15 cellular contexts compared by ENCODE assay signal in the genomic region with DNA sequence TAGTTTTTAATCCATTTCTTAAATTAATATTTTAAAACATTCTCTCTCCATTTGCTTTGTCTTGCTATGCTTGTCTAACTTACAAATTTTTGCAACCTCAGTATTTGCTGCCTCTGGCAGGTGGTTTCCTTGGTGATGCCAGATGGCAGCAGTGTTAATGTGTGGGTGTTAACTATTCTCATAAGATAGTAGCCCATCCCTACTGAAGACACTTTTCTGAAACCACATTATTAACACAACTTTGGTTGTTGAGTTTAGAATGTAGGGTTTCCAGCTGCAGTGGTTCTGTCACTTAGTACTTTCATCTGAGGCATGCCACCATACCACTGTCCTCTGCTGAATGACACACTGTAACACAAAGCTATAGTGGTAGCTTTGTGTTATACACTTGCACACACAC.
DNase-seq lines count a peak whose midpoint lies in the region; ATAC-seq and TF ChIP-seq lines count a peak whose summit lies in the region.
"Had no signal": no experiment of that assay in that cellular context is flagged by ENCODE, and none has a peak within 500 bp of the region (broad histone marks: within the 10 kb centered on the region; RNA-seq: fewer than 3 reads in every experiment).

No MANE protein-coding gene starts in this region.

- H3K36me3 ChIP-seq in esophagus muscularis mucosa, result no peaks in the 10 kb centered on the region
- H3K36me3 ChIP-seq: BLaER1, left lung, SJSA1 had no signal

- no peaks in the 10 kb centered on the region for H3K27me3 Mint-ChIP-seq in central memory CD8-positive, alpha-beta T cell
- peaks cover 7% of the 10 kb centered on the region for H3K27me3 Mint-ChIP-seq in activated T-helper 2 cell treated with anti-CD3 and anti-CD28 coated beads, Interferon-gamma antibody, Interleukin-2, Interleukin-4, amounts not matched to agents 10 μg/mL and 5 μg/mL and 100 μg/mL, durations not matched to agents 14 hours and 24 hours and 36 hours (ENCODE audit: low read depth)

- H3K4me3 Mint-ChIP-seq in central memory CD8-positive, alpha-beta T cell, result no peak overlapping the region
- no peak overlapping the region for H3K4me3 Mint-ChIP-seq in activated T-helper 2 cell treated with anti-CD3 and anti-CD28 coated beads, Interferon-gamma antibody, Interleukin-2, Interleukin-4, amounts not matched to agents 10 μg/mL and 5 μg/mL and 100 μg/mL, durations not matched to agents 14 hours and 24 hours and 36 hours (ENCODE audit: low read depth)
- H3K4me3 Mint-ChIP-seq: activated naive CD8-positive, alpha-beta T cell had no signal

- H3K27me3 ChIP-seq in esophagus muscularis mucosa, result no peaks in the 10 kb centered on the region
- H3K27me3 ChIP-seq: BLaER1, left lung, SJSA1 had no signal

- no peak for TF ChIP-seq CTCF in esophagus muscularis mucosa (IDR thresholded peaks at IDR 0.05)

- H3K4me3 ChIP-seq in esophagus muscularis mucosa, result no peak overlapping the region
- H3K4me3 ChIP-seq: BLaER1, left lung, SJSA1 had no signal

- intact Hi-C loops in activated T-helper 2 cell treated with anti-CD3 and anti-CD28 coated beads, Interferon-gamma antibody, Interleukin-2, Interleukin-4, amounts not matched to agents 10 μg/mL and 5 μg/mL and 100 μg/mL, durations not matched to agents 14 hours and 24 hours and 36 hours (cut with micrococcal nuclease), result no loop called here
- intact Hi-C loops in esophagus muscularis mucosa (cut with DNase I), result no loop called here

- peak; percentile 89 for ATAC-seq in GM18868 (IDR thresholded peaks at IDR 0.05; ENCODE audit: unreplicated experiment)
- peak; percentile 69 for ATAC-seq in GM21529 (IDR thresholded peaks at IDR 0.05; ENCODE audit: unreplicated experiment)
- ATAC-seq in HG03280 (IDR thresholded peaks at IDR 0.05; ENCODE audit: unreplicated experiment), result peak; percentile 78
- peak; percentile 82 for ATAC-seq in central memory CD8-positive, alpha-beta T cell (replicated peaks; ENCODE audit: extremely low read depth, poor library complexity, severe bottlenecking)
- ATAC-seq: left lung had no signal

- H3K4me1 Mint-ChIP-seq in central memory CD8-positive, alpha-beta T cell, result no peaks in the 10 kb centered on the region
- H3K4me1 Mint-ChIP-seq in activated T-helper 2 cell treated with anti-CD3 and anti-CD28 coated beads, Interferon-gamma antibody, Interleukin-2, Interleukin-4, amounts not matched to agents 10 μg/mL and 5 μg/mL and 100 μg/mL, durations not matched to agents 14 hours and 24 hours and 36 hours (ENCODE audit: low read depth), result no peaks in the 10 kb centered on the region

- H3K9me3 Mint-ChIP-seq in central memory CD8-positive, alpha-beta T cell, result no peaks in the 10 kb centered on the region
- no peaks in the 10 kb centered on the region for H3K9me3 Mint-ChIP-seq in activated T-helper 2 cell treated with anti-CD3 and anti-CD28 coated beads, Interferon-gamma antibody, Interleukin-2, Interleukin-4, amounts not matched to agents 10 μg/mL and 5 μg/mL and 100 μg/mL, durations not matched to agents 14 hours and 24 hours and 36 hours

- H3K27ac ChIP-seq in esophagus muscularis mucosa (replicated peaks in 1 of 4), result no peak overlapping the region
- H3K27ac ChIP-seq: BLaER1, epithelial cell of prostate, left lung, SJSA1 had no signal

- no peak for TF ChIP-seq POLR2A in esophagus muscularis mucosa (IDR thresholded peaks at IDR 0.05; ENCODE audit: low read depth)

- no peak overlapping the region for H3K27ac Mint-ChIP-seq in central memory CD8-positive, alpha-beta T cell (ENCODE audit: low read depth)
- H3K27ac Mint-ChIP-seq in activated T-helper 2 cell treated with anti-CD3 and anti-CD28 coated beads, Interferon-gamma antibody, Interleukin-2, Interleukin-4, amounts not matched to agents 10 μg/mL and 5 μg/mL and 100 μg/mL, durations not matched to agents 14 hours and 24 hours and 36 hours, result no peak overlapping the region
- H3K27ac Mint-ChIP-seq: activated naive CD8-positive, alpha-beta T cell had no signal

- no peaks in the 10 kb centered on the region for H3K36me3 Mint-ChIP-seq in central memory CD8-positive, alpha-beta T cell (ENCODE audit: insufficient read depth)
- no peaks in the 10 kb centered on the region for H3K36me3 Mint-ChIP-seq in activated T-helper 2 cell treated with anti-CD3 and anti-CD28 coated beads, Interferon-gamma antibody, Interleukin-2, Interleukin-4, amounts not matched to agents 10 μg/mL and 5 μg/mL and 100 μg/mL, durations not matched to agents 14 hours and 24 hours and 36 hours (ENCODE audit: low read depth)
- H3K36me3 Mint-ChIP-seq: activated naive CD8-positive, alpha-beta T cell had no signal

- no peaks in the 10 kb centered on the region for H3K4me1 ChIP-seq in esophagus muscularis mucosa
- H3K4me1 ChIP-seq: BLaER1, left lung, SJSA1 had no signal

- H3K9me3 ChIP-seq in esophagus muscularis mucosa, result no peaks in the 10 kb centered on the region
- H3K9me3 ChIP-seq: BLaER1, left lung, SJSA1 had no signal

- no peak for TF ChIP-seq EP300 in esophagus muscularis mucosa (IDR thresholded peaks at IDR 0.05)

- no peak for DNase-seq in central memory CD8-positive, alpha-beta T cell (ENCODE audit: low spot score in 2 of 2)
- no peak for DNase-seq in activated T-helper 2 cell treated with anti-CD3 and anti-CD28 coated beads, Interferon-gamma antibody, Interleukin-2, Interleukin-4, amounts not matched to agents 10 μg/mL and 5 μg/mL and 100 μg/mL, durations not matched to agents 14 hours and 24 hours and 36 hours (ENCODE audit: low spot score)
- DNase-seq in NCI-H2107 treated with DMSO at 0.1 percent for 48 hours (lab: John Stamatoyannopoulos, UW; ENCODE audit: unreplicated experiment) (no peak), esophagus muscularis mucosa (ENCODE audit: extremely low spot score) (no peak), glomerular visceral epithelial cell (ENCODE audit: extremely low spot score) (no peak)
- DNase-seq: cerebellar nuclear complex, EL, left lung had no signal
